Comparison of ENCODE assay signal across 27 cellular contexts in genomic region chr21:36928960-36929359, GRCh38.
"Had no signal": no experiment of that assay in that cellular context is flagged by ENCODE, and none has a peak within 500 bp of the region (broad histone marks: within the 10 kb centered on the region; RNA-seq: fewer than 3 reads in every experiment).

No MANE protein-coding gene starts in this region.

- FAIRE-seq: colon, kidney had no signal

- DNase-seq: activated CD4-positive, alpha-beta memory T cell treated with anti-CD3 and anti-CD28 coated beads, Interleukin-2, amount 10 ng/mL, durations not matched to agents 7 days and 5 days; activated CD4-positive, alpha-beta T cell treated with anti-CD3 and anti-CD28 coated beads for 1 hour; activated CD4-positive, alpha-beta T cell treated with anti-CD3 and anti-CD28 coated beads, Interleukin-2, amount 10 ng/mL, durations not matched to agents 7 days and 5 days; activated T-cell treated with anti-CD3 and anti-CD28 coated beads, Interleukin-2, amount 50 U/mL, for 4 hours; effector CD4-positive, alpha-beta T cell; heart left ventricle; immature natural killer cell; mucosa of descending colon; sigmoid colon; stimulated activated CD4-positive, alpha-beta T cell treated with anti-CD3 and anti-CD28 coated beads, Interleukin-1b, Interleukin-23, amount 100 ng/mL, for 48 hours; stimulated activated CD4-positive, alpha-beta T cell treated with anti-CD3 and anti-CD28 coated beads, Interleukin-4, amount 100 ng/mL, for 4 hours; stimulated activated CD8-positive, alpha-beta memory T cell treated with anti-CD3 and anti-CD28 coated beads, Interleukin-4, amount 100 ng/mL, for 48 hours; stimulated activated naive CD8-positive, alpha-beta T cell treated with anti-CD3 and anti-CD28 coated beads, Interleukin-15, amount 100 ng/mL, for 72 hours; T-helper 2 cell; thyroid gland; upper lobe of right lung had no signal

- H3K4me3 ChIP-seq: breast epithelium, esophagus muscularis mucosa, heart left ventricle, lung, mucosa of descending colon, sigmoid colon, smooth muscle cell, thyroid gland, upper lobe of right lung had no signal

- H3K36me3 ChIP-seq: breast epithelium, thyroid gland had no signal

- H3K27ac ChIP-seq: breast epithelium, esophagus muscularis mucosa, foreskin keratinocyte, heart left ventricle, sigmoid colon, thyroid gland, upper lobe of right lung had no signal

- H3K9me3 ChIP-seq: breast epithelium, esophagus muscularis mucosa, heart left ventricle, mucosa of descending colon, sigmoid colon, thyroid gland, upper lobe of right lung had no signal

- H3K27me3 ChIP-seq: breast epithelium, esophagus muscularis mucosa, foreskin keratinocyte, heart left ventricle, sigmoid colon, thyroid gland, upper lobe of right lung had no signal

- H3K4me2 ChIP-seq: smooth muscle cell had no signal

- ATAC-seq: activated T-cell treated with anti-CD3 and anti-CD28 coated beads, Interleukin-2, amount 50 U/mL, for 4 hours; activated T-helper 17 cell treated with anti-CD3 and anti-CD28 coated beads, Interleukin-2, amount 50 U/mL, for 72 hours; heart left ventricle; mucosa of descending colon; natural killer cell treated with Interleukin-12 subunit alpha and Interleukin-12 subunit beta and Interleukin-15 and Interleukin-18, amount 100 ng/mL, for 72 hours; stimulated activated memory B cell treated with anti-CD40 and anti-IgM and Interleukin-4, amounts not matched to agents 10 μg/mL and 1 μg/mL and 100 μg/mL, for 72 hours; stimulated activated naive CD8-positive, alpha-beta T cell treated with anti-CD3 and anti-CD28 coated beads, Interleukin-15, amount 100 ng/mL, for 72 hours; upper lobe of right lung; WTC11 had no signal

- H3K4me1 ChIP-seq: breast epithelium, foreskin keratinocyte, thyroid gland had no signal
